Comparison of ENCODE assay signal across 14 cellular contexts in the genomic region with DNA sequence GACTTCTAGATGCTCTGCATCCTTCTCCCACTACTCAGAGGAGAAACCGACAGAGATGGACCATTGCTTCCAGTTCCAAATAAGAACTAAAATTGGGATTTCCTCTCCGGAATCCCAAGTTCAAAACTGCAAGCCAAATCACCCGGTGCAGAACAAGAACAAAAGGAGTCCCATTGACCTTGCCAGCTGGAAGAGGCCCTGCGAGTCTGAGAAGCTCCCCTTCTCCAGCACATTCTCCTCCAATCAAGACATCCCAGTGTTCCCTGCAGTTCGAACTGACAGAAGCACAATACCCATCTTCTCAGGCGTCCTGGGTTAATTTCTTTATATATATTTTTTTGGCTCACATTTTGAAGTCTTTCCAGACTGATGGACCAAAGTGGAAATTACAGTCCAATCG.
DNase-seq lines count a peak whose midpoint lies in the region; ATAC-seq and TF ChIP-seq lines count a peak whose summit lies in the region.
"Had no signal": no experiment of that assay in that cellular context is flagged by ENCODE, and none has a peak within 500 bp of the region (broad histone marks: within the 10 kb centered on the region; RNA-seq: fewer than 3 reads in every experiment).

No MANE protein-coding gene starts in this region.

- WGBS in adrenal gland, 4 donors = 61 to 77% (median 62%) methylated on average over 7 of the region's 7 CpGs

- in situ Hi-C loops in gastrocnemius medialis (cut with MboI; ENCODE audit: low sequenced_read_pairs in 4 of 4) = no loop called here

- peak; percentile 41 to 68 for ATAC-seq in gastrocnemius medialis
- ATAC-seq: CD8-positive, alpha-beta T cell had no signal

- intact Hi-C loops in gastrocnemius medialis (cut with DNase I; ENCODE audit: low total_unique reads) (no loop called here), adrenal gland (cut with DNase I) (no loop called here)

- no peaks in the 10 kb centered on the region for H3K4me1 ChIP-seq in gastrocnemius medialis
- peaks cover 9 to 19% of the 10 kb centered on the region in 2 donors for H3K4me1 ChIP-seq in adrenal gland (replicated peaks in 1 of 2)

- no peaks in the 10 kb centered on the region for H3K9me3 Mint-ChIP-seq in nephron progenitor cell
- H3K9me3 Mint-ChIP-seq: CD8-positive, alpha-beta T cell had no signal

- H3K27me3 Mint-ChIP-seq in nephron progenitor cell (ENCODE audit: low read depth, poor library complexity) = peaks cover 7% of the 10 kb centered on the region

- H3K36me3 Mint-ChIP-seq in nephron progenitor cell (ENCODE audit: low read depth) = no peaks in the 10 kb centered on the region
- H3K36me3 Mint-ChIP-seq: CD8-positive, alpha-beta T cell had no signal

- H3K4me1 Mint-ChIP-seq in nephron progenitor cell = peaks cover 36% of the 10 kb centered on the region

- no peaks in the 10 kb centered on the region for H3K36me3 ChIP-seq in gastrocnemius medialis
- H3K36me3 ChIP-seq in adrenal gland (replicated peaks in 1 of 2) = no peaks in the 10 kb centered on the region

- TF ChIP-seq POLR2A in gastrocnemius medialis (IDR thresholded peaks at IDR 0.05) = no peak
- no peak for TF ChIP-seq POLR2A in adrenal gland (IDR thresholded peaks at IDR 0.05)

- H3K4me3 Mint-ChIP-seq in nephron progenitor cell = no peak overlapping the region
- H3K4me3 Mint-ChIP-seq: CD8-positive, alpha-beta T cell had no signal

- H3K4me3 ChIP-seq in gastrocnemius medialis = no peak overlapping the region
- H3K4me3 ChIP-seq in adrenal gland = no peak overlapping the region

- DNase-seq in NCI-H2227 treated with DMSO at 0.1 percent for 48 hours (lab: John Stamatoyannopoulos, UW) (peak; percentile 71), cerebellum (ENCODE audit: low spot score) (peak; percentile 17), medulla oblongata (ENCODE audit: extremely low spot score) (peak; percentile 59), gastrocnemius medialis (peak; percentile 20 to 34), T-helper 2 cell (no peak), adrenal gland (no peak), nephron progenitor cell (no peak), NCI-H1105 treated with DMSO at 0.1 percent for 48 hours (lab: John Stamatoyannopoulos, UW) (no peak)
- DNase-seq: CD8-positive, alpha-beta T cell; KG1; NCI-H1092 treated with DMSO at 0.1 percent for 48 hours; NCI-H187; NCI-H774; SHP77 had no signal

- peak overlapping the region in 1 of 4 donors; percentile 14 for H3K27ac ChIP-seq in gastrocnemius medialis
- peak overlapping the region in 2 of 5 donors; percentile 45 to 65 for H3K27ac ChIP-seq in adrenal gland

- no peaks in the 10 kb centered on the region for H3K27me3 ChIP-seq in gastrocnemius medialis
- no peaks in the 10 kb centered on the region for H3K27me3 ChIP-seq in adrenal gland

- H3K27ac Mint-ChIP-seq in nephron progenitor cell = no peak overlapping the region
- H3K27ac Mint-ChIP-seq: CD8-positive, alpha-beta T cell had no signal

- TF ChIP-seq CTCF in gastrocnemius medialis (IDR thresholded peaks at IDR 0.05 in 4 of 5, conservative IDR thresholded peaks at IDR 0.05 in 1 of 5) (no peak), adrenal gland (IDR thresholded peaks at IDR 0.05) (no peak), nephron progenitor cell (IDR thresholded peaks at IDR 0.05) (no peak)

- H3K9me3 ChIP-seq in gastrocnemius medialis = no peaks in the 10 kb centered on the region
- no peaks in the 10 kb centered on the region for H3K9me3 ChIP-seq in adrenal gland (replicated peaks in 1 of 3)

Comparison
In these comparisons a context has a peak if more than half of its experiments do, and no peak if none do; other contexts are left out.
1. DNase-seq: peak in NCI-H2227 treated with DMSO at 0.1 percent for 48 hours (single experiment), cerebellum (single experiment), medulla oblongata (single experiment) and gastrocnemius medialis (2 of 2); none in T-helper 2 cell (0 of 5), adrenal gland (0 of 7), nephron progenitor cell (single experiment) and NCI-H1105 treated with DMSO at 0.1 percent for 48 hours (single experiment).